In the genomic region with DNA sequence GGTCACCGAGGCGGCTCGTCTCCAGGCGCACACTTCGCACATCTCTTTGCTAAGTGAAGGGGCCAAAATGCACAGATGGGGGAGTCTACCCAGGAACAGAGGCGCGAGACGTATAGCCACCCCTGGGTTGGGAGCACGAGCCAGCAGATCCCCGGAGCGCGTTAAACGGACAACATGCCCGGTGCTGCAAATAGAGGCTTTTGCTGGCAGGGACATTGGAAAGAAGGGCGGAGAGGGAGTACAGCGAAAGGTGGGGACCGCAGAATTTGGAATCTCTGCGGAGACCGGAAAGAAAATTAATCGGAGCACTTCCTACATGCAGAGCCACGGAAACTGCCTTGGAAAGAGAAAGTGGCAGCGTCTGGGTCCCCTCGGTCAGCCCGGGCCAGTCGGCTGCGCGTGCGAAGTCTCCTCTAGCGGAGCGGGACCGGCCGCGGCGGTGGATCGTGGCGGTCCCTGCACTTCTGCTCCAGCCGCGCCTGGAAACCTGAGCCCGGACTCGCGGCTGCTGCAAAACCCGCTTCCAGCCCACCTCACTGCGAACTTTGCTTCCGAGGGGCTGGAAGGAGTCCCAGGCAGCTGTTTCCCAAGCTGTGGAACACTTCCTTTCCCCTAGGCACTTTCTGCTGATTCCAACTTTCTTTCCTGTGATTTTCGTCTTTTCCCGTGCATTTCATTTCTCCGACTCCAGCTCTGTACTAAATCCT, we compare ENCODE assay signal across 8 cellular contexts. TPM values are rescaled to one million over a fixed set of nuclear protein-coding genes. Genes with fewer than 3 reads are reported as not detected.
A peak's percentile ranks its signal among the peaks of the same experiment; 100 is the strongest.
DNase-seq lines count a peak whose midpoint lies in the region; ATAC-seq and TF ChIP-seq lines count a peak whose summit lies in the region.

No MANE protein-coding gene starts in this region.

- peak; percentile 43 for ATAC-seq in GM18498 (IDR thresholded peaks at IDR 0.05; ENCODE audit: unreplicated experiment)
- peak; percentile 43 for ATAC-seq in HG02938 (IDR thresholded peaks at IDR 0.05; ENCODE audit: unreplicated experiment)

- H3F3A ChIP-seq in neural progenitor cell (ENCODE audit: low read depth), result peaks cover 10% of the 10 kb centered on the region

- no peaks in the 10 kb centered on the region for H3K79me2 ChIP-seq in neural progenitor cell (ENCODE audit: low read depth)

- intact Hi-C loops in activated naive CD4-positive, alpha-beta T cell treated with anti-CD3 and anti-CD28 coated beads for 36 hours (cut with micrococcal nuclease), result loop anchor here (1.0 kb wide), 1 partner anchor 483 kb away; no protein-coding TSS in a partner anchor
- intact Hi-C loops in uterus (cut with DNase I; ENCODE audit: low total_unique reads), result no loop called here

- peaks cover 27% of the 10 kb centered on the region for H3K27me3 Mint-ChIP-seq in activated naive CD4-positive, alpha-beta T cell treated with anti-CD3 and anti-CD28 coated beads for 36 hours (ENCODE audit: low read depth)
- H3K27me3 Mint-ChIP-seq in neural progenitor cell (ENCODE audit: insufficient read depth, low read depth), result no peaks in the 10 kb centered on the region

- peaks cover 7% of the 10 kb centered on the region for H3K4me1 Mint-ChIP-seq in activated naive CD4-positive, alpha-beta T cell treated with anti-CD3 and anti-CD28 coated beads for 36 hours (ENCODE audit: low read depth)
- H3K4me1 Mint-ChIP-seq in neural progenitor cell, result peaks cover 11% of the 10 kb centered on the region

- DNase-seq in AG04450 (ENCODE audit: low read depth, low spot score) (peak; percentile 23), NCI-H2227 (lab: John Stamatoyannopoulos, UW; ENCODE audit: unreplicated experiment) (peak; percentile 67), germinal center (ENCODE audit: low spot score) (peak; percentile 29), neural progenitor cell (ENCODE audit: low spot score) (peak; percentile 81), uterus (peak; percentile 32 to 60)
- peak; percentile 19 for DNase-seq in activated naive CD4-positive, alpha-beta T cell treated with anti-CD3 and anti-CD28 coated beads for 36 hours

- TF ChIP-seq CTCF in AG04450 (IDR thresholded peaks at IDR 0.05; ENCODE audit: low read depth, low read length) (no peak), neural progenitor cell (IDR thresholded peaks at IDR 0.05) (no peak), uterus (IDR thresholded peaks at IDR 0.05) (no peak)

- CTCF ChIA-PET in AG04450 (lab: Charles Lee), result interaction anchor here (0.7 to 2.6 kb wide), 2 partner anchors 9 to 185 kb away, joined by 3 to 14 read pairs; no protein-coding TSS in a partner anchor
- CTCF ChIA-PET in activated naive CD4-positive, alpha-beta T cell treated with anti-CD3 and anti-CD28 coated beads for 36 hours (lab: Charles Lee), result no interaction called here

- H3K27ac ChIP-seq in AG04450 (ENCODE audit: low read depth, low read length) (peak overlapping the region; percentile 81), neural progenitor cell (no peak overlapping the region), uterus (peak overlapping the region; percentile 63 to 76)

- H3K4me3 ChIP-seq in AG04450 (ENCODE audit: low read depth, low read length), result peak overlapping the region; percentile 89
- peak overlapping the region; percentile 56 for H3K4me3 ChIP-seq in neural progenitor cell
- peak overlapping the region; percentile 63 to 64 for H3K4me3 ChIP-seq in uterus

- no peaks in the 10 kb centered on the region for H4K20me1 ChIP-seq in neural progenitor cell (ENCODE audit: low read depth)

- H3K4me1 ChIP-seq in neural progenitor cell (peaks cover 19% of the 10 kb centered on the region), uterus (no peaks in the 10 kb centered on the region)

- no peak overlapping the region for H3K9ac ChIP-seq in neural progenitor cell

- no peak overlapping the region for H3K27ac Mint-ChIP-seq in activated naive CD4-positive, alpha-beta T cell treated with anti-CD3 and anti-CD28 coated beads for 36 hours
- H3K27ac Mint-ChIP-seq in neural progenitor cell, result peak overlapping the region; percentile 97

- no peaks in the 10 kb centered on the region for H3K27me3 ChIP-seq in AG04450 (ENCODE audit: control insufficient read depth, insufficient read depth, low read length)
- peaks cover 41% of the 10 kb centered on the region for H3K27me3 ChIP-seq in neural progenitor cell
- no peaks in the 10 kb centered on the region for H3K27me3 ChIP-seq in uterus

- peak overlapping the region; percentile 43 for H2AFZ ChIP-seq in neural progenitor cell (replicated peaks)

- peak overlapping the region; percentile 89 for H3K4me2 ChIP-seq in neural progenitor cell

- peaks cover 3% of the 10 kb centered on the region; the same call in 1 of the 2 replicates for H3K9me3 ChIP-seq in AG04450 (ENCODE audit: control insufficient read depth, insufficient read depth, low read length)
- no peaks in the 10 kb centered on the region for H3K9me3 ChIP-seq in neural progenitor cell (ENCODE audit: low read depth)
- H3K9me3 ChIP-seq in uterus, result no peaks in the 10 kb centered on the region

- H3K36me3 ChIP-seq in neural progenitor cell, result no peaks in the 10 kb centered on the region
- no peaks in the 10 kb centered on the region for H3K36me3 ChIP-seq in uterus

- no peaks in the 10 kb centered on the region for H3K36me3 Mint-ChIP-seq in activated naive CD4-positive, alpha-beta T cell treated with anti-CD3 and anti-CD28 coated beads for 36 hours (ENCODE audit: low read depth)
- H3K36me3 Mint-ChIP-seq in neural progenitor cell, result peaks cover 13% of the 10 kb centered on the region

- H3K4me3 Mint-ChIP-seq in activated naive CD4-positive, alpha-beta T cell treated with anti-CD3 and anti-CD28 coated beads for 36 hours, result no peak overlapping the region
- H3K4me3 Mint-ChIP-seq in neural progenitor cell, result no peak overlapping the region

- no peaks in the 10 kb centered on the region for H3K9me3 Mint-ChIP-seq in activated naive CD4-positive, alpha-beta T cell treated with anti-CD3 and anti-CD28 coated beads for 36 hours
- peaks cover 3% of the 10 kb centered on the region for H3K9me3 Mint-ChIP-seq in neural progenitor cell

- no peak for TF ChIP-seq POLR2A in uterus (IDR thresholded peaks at IDR 0.05)

- POLR2A ChIA-PET in AG04450 (lab: Yijun Ruan, JAX), result no interaction called here

RNA-seq across cellular contexts. Expression of a gene that starts 0.8 kb away (rescaled TPM):
- polyA plus RNA-seq in AG04450 (2011; rRNA removed), result 2.2 and 3.3 TPM in 2 replicates
- polyA minus RNA-seq in AG04450 (2011; rRNA and poly(A)+ RNA removed), result 9.2 and 12.6 TPM in 2 replicates
- total RNA-seq in activated naive CD4-positive, alpha-beta T cell treated with anti-CD3 and anti-CD28 coated beads for 36 hours, result under 1 TPM; 0.10 to 0.15 TPM
- total RNA-seq in neural progenitor cell (ENCODE audit: low replicate concordance) (0.24 and 0.40 TPM in 2 replicates), uterus (10 to 100 TPM in 1 of 4 donors, 1 to 10 TPM in 2, under 1 TPM in 1; 0.51 to 45.7 (median 2.1) TPM)

Comparison
In these comparisons a context has a peak if more than half of its experiments do, and no peak if none do; other contexts are left out.
1. DNase-seq: peak in every context shown above with its lines; median percentile 81 in neural progenitor cell; 67 in NCI-H2227; 46 in uterus; 29 in germinal center; 23 in AG04450; 19 in activated naive CD4-positive, alpha-beta T cell treated with anti-CD3 and anti-CD28 coated beads for 36 hours.